ENCODE assay signal across 8 cellular contexts in genomic region chr14:39102969-39103957, GRCh38. TPM values are rescaled to one million over a fixed set of nuclear protein-coding genes. Genes with fewer than 3 reads are reported as not detected.
DNase-seq lines count a peak whose midpoint lies in the region; ATAC-seq, FAIRE-seq and TF ChIP-seq lines count a peak whose summit lies in the region.

SEC23A (minus strand) TSS chr14:39103235; CDS start chr14:39096118, 7,117 bp downstream.

- DNase-seq in GM18507 (ENCODE audit: extremely low spot score, insufficient read length, low read depth) (peak; percentile 76), NCI-H1930 (lab: John Stamatoyannopoulos, UW) (peak; percentile 76 to 81), T-helper 22 cell (ENCODE audit: low read depth) (peak; percentile 82), astrocyte (ENCODE audit: low read depth) (peak; percentile 80), hepatocyte (ENCODE audit: low spot score) (peak; percentile 95), retinal pigment epithelial cell (ENCODE audit: low read depth) (peak; percentile 70), GM19240 (ENCODE audit: insufficient read length, low spot score) (no peak)

- peak within 1 kb of the TSS; percentile 98 for H3K9ac ChIP-seq in astrocyte (ENCODE audit: low read length)

- H3K36me3 Mint-ChIP-seq in astrocyte (ENCODE audit: low read depth, unreplicated experiment) = peaks cover 2% of the 10 kb centered on the region

- no peaks in the 10 kb centered on the region for H3K9me3 Mint-ChIP-seq in astrocyte (ENCODE audit: unreplicated experiment)

- no peaks in the 10 kb centered on the region for H3K9me2 ChIP-seq in hepatocyte (replicated peaks; ENCODE audit: insufficient read depth)

- FAIRE-seq in GM18507 (lab: Jason Lieb, UNC) = peak; percentile 85
- no peak for FAIRE-seq in astrocyte (lab: Jason Lieb, UNC)

- peak within 1 kb of the TSS; percentile 80 for H2AFZ ChIP-seq in astrocyte (ENCODE audit: low read depth, low read length)
- peak within 1 kb of the TSS; percentile 74 for H2AFZ ChIP-seq in hepatocyte

- no peaks in the 10 kb centered on the region for H3K4me1 ChIP-seq in astrocyte (ENCODE audit: insufficient read depth, low read length)
- peaks cover 22% of the 10 kb centered on the region for H3K4me1 ChIP-seq in hepatocyte (ENCODE audit: insufficient read depth)

- H3K79me2 ChIP-seq in astrocyte (ENCODE audit: insufficient read depth, low read length) (peaks cover 60% of the 10 kb centered on the region), hepatocyte (peaks cover 51% of the 10 kb centered on the region)

- H3K4me1 Mint-ChIP-seq in astrocyte (ENCODE audit: low read depth, unreplicated experiment) = peaks cover 14% of the 10 kb centered on the region

- peak within 1 kb of the TSS; percentile 97 for H3K4me3 Mint-ChIP-seq in astrocyte (ENCODE audit: unreplicated experiment)

- peak within 1 kb of the TSS; percentile 99 for H3K27ac Mint-ChIP-seq in astrocyte (ENCODE audit: unreplicated experiment)

- H3K27me3 ChIP-seq in astrocyte (ENCODE audit: insufficient read depth, low read length) (no peaks in the 10 kb centered on the region), hepatocyte (no peaks in the 10 kb centered on the region)

- under 1% methylated on average over 28 of the region's 58 CpGs for WGBS in hepatocyte (ENCODE audit: low lambda C conversion rate, missing lambda C conversion rate)

- H3K27ac ChIP-seq in astrocyte (ENCODE audit: low read depth, low read length) (peak within 1 kb of the TSS; percentile 95), hepatocyte (peak within 1 kb of the TSS; percentile 99)

- H3K27me3 Mint-ChIP-seq in astrocyte (ENCODE audit: low read depth, unreplicated experiment) = no peaks in the 10 kb centered on the region

- peak; percentile 92 for ATAC-seq in HG02973 (IDR thresholded peaks at IDR 0.05; ENCODE audit: unreplicated experiment)

- H4K20me1 ChIP-seq in astrocyte (ENCODE audit: insufficient read depth, low read length) (peaks cover 25% of the 10 kb centered on the region), hepatocyte (ENCODE audit: insufficient read depth, poor library complexity, severe bottlenecking) (peaks cover 28% of the 10 kb centered on the region)

- H3K9me3 ChIP-seq in astrocyte (ENCODE audit: insufficient read depth, low read depth, low read length) = no peaks in the 10 kb centered on the region
- H3K9me3 ChIP-seq in hepatocyte (ENCODE audit: low read depth) = no peaks in the 10 kb centered on the region

- no peak for TF ChIP-seq CTCF in astrocyte (IDR thresholded peaks at IDR 0.05; ENCODE audit: insufficient read depth, low read depth, low read length)
- TF ChIP-seq CTCF in hepatocyte (IDR thresholded peaks at IDR 0.05; ENCODE audit: poor library complexity) = no peak
- no peak for TF ChIP-seq CTCF in retinal pigment epithelial cell (conservative IDR thresholded peaks at IDR 0.05; ENCODE audit: low read depth, low read length)

- H3K4me2 ChIP-seq in astrocyte (ENCODE audit: low read length) (peak within 1 kb of the TSS; percentile 94), hepatocyte (peak within 1 kb of the TSS; percentile 73)

- H3K36me3 ChIP-seq in astrocyte (ENCODE audit: insufficient read depth, low read length) (no peaks in the 10 kb centered on the region), hepatocyte (replicated peaks; ENCODE audit: insufficient read depth, low read depth) (no peaks in the 10 kb centered on the region)

- peak within 1 kb of the TSS; percentile 95 for H3K4me3 ChIP-seq in astrocyte (ENCODE audit: insufficient read depth, low read depth, low read length)
- peak within 1 kb of the TSS; percentile 60 for H3K4me3 ChIP-seq in hepatocyte
- peak within 1 kb of the TSS; percentile 87 for H3K4me3 ChIP-seq in retinal pigment epithelial cell (ENCODE audit: low read length)

RNA-seq across cellular contexts. Expression of gene SEC23A, which starts in this region (rescaled TPM):
- total RNA-seq in astrocyte (229 and 235 TPM in 2 replicates), hepatocyte (172 and 193 TPM in 2 replicates)
- 81.5 and 99.8 TPM in 2 replicates for polyA plus RNA-seq in hepatocyte
